ENCODE assay signal across 16 cellular contexts in the genomic region with DNA sequence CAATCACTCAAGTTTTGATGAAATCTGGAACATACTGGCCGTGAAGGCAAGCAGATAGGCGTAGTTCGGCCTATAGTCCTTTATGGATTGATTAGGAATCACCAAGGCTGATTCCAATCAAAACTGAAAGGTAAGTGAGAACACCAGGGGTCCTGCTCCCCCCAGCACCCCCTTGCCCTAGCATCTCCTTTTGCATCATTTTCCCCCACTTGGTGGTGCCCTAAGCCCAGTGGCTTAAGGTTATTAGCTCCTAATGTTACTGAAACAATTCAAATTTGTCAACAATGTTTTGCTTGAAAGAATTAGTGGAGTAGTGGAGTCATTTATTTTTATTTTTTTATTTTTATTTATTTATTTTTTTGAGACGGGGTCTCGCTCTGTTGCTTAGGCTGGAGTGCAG. TPM values are rescaled to one million over a fixed set of nuclear protein-coding genes. Genes with fewer than 3 reads are reported as not detected.
DNase-seq lines count a peak whose midpoint lies in the region; ATAC-seq and TF ChIP-seq lines count a peak whose summit lies in the region.
"Had no signal": no experiment of that assay in that cellular context is flagged by ENCODE, and none has a peak within 500 bp of the region (broad histone marks: within the 10 kb centered on the region; RNA-seq: fewer than 3 reads in every experiment).

No MANE protein-coding gene starts in this region.

- no peak overlapping the region for H3K4me3 ChIP-seq in epithelial cell of proximal tubule (ENCODE audit: low read depth, low read length)
- H3K4me3 ChIP-seq: BLaER1, heart right ventricle, prostate gland had no signal

- H3K27ac ChIP-seq in 22Rv1 = no peak overlapping the region
- H3K27ac ChIP-seq: BLaER1, heart right ventricle, prostate gland had no signal

- H3K36me3 Mint-ChIP-seq in activated naive CD8-positive, alpha-beta T cell treated with anti-CD3 and anti-CD28 coated beads for 36 hours = no peaks in the 10 kb centered on the region
- no peaks in the 10 kb centered on the region for H3K36me3 Mint-ChIP-seq in immature natural killer cell

- DNase-seq in GM10266 (ENCODE audit: extremely low spot score) (no peak), OCI-M1 (lab: John Stamatoyannopoulos, UW) (peak; percentile 38), epithelial cell of proximal tubule (ENCODE audit: low read depth) (no peak), immature natural killer cell (no peak)
- no peak for DNase-seq in activated naive CD8-positive, alpha-beta T cell treated with anti-CD3 and anti-CD28 coated beads for 36 hours
- DNase-seq: activated naive CD8-positive, alpha-beta T cell treated with anti-CD3 and anti-CD28 coated beads, Interleukin-2, amount 50 U/mL, for 24 hours; heart right ventricle; stimulated activated CD4-positive, alpha-beta T cell treated with anti-CD3 and anti-CD28 coated beads, Interleukin-4, amount 100 ng/mL, for 1 hour; stimulated activated naive CD4-positive, alpha-beta T cell treated with Interleukin-2 at 50 U/mL for 16 hours had no signal

- no peak overlapping the region for H3K4me3 Mint-ChIP-seq in activated naive CD8-positive, alpha-beta T cell treated with anti-CD3 and anti-CD28 coated beads for 36 hours
- no peak overlapping the region for H3K4me3 Mint-ChIP-seq in immature natural killer cell
- H3K4me3 Mint-ChIP-seq: activated naive CD8-positive, alpha-beta T cell treated with anti-CD3 and anti-CD28 coated beads, Interleukin-2, amount 50 U/mL, for 24 hours had no signal

- TF ChIP-seq CTCF in 22Rv1 (IDR thresholded peaks at IDR 0.05) = 0 out of 2 replicates have a peak, but pooled peaks have one; percentile 12
- peak; percentile 55 for TF ChIP-seq CTCF in GM10266 (IDR thresholded peaks at IDR 0.05; ENCODE audit: control insufficient read depth, insufficient read depth, low read depth, missing control alignments)
- TF ChIP-seq CTCF in epithelial cell of proximal tubule (conservative IDR thresholded peaks at IDR 0.05; ENCODE audit: low read depth, low read length) = peak; percentile 30

- peaks cover 13% of the 10 kb centered on the region for H3K27me3 Mint-ChIP-seq in activated naive CD8-positive, alpha-beta T cell treated with anti-CD3 and anti-CD28 coated beads for 36 hours
- H3K27me3 Mint-ChIP-seq in immature natural killer cell (ENCODE audit: low read depth in 3 of 3) = peaks cover 2 to 7% (median 4%) of the 10 kb centered on the region in 3 donors

- no peak overlapping the region for H3K27ac Mint-ChIP-seq in activated naive CD8-positive, alpha-beta T cell treated with anti-CD3 and anti-CD28 coated beads for 36 hours
- no peak overlapping the region for H3K27ac Mint-ChIP-seq in immature natural killer cell
- H3K27ac Mint-ChIP-seq: activated naive CD8-positive, alpha-beta T cell treated with anti-CD3 and anti-CD28 coated beads, Interleukin-2, amount 50 U/mL, for 24 hours had no signal

- H3K9me3 Mint-ChIP-seq in activated naive CD8-positive, alpha-beta T cell treated with anti-CD3 and anti-CD28 coated beads for 36 hours = no peaks in the 10 kb centered on the region
- H3K9me3 Mint-ChIP-seq in immature natural killer cell = no peaks in the 10 kb centered on the region
- H3K9me3 Mint-ChIP-seq: activated naive CD8-positive, alpha-beta T cell treated with anti-CD3 and anti-CD28 coated beads, Interleukin-2, amount 50 U/mL, for 24 hours had no signal

- H3K4me1 Mint-ChIP-seq in activated naive CD8-positive, alpha-beta T cell treated with anti-CD3 and anti-CD28 coated beads for 36 hours = peaks cover 3% of the 10 kb centered on the region
- no peaks in the 10 kb centered on the region for H3K4me1 Mint-ChIP-seq in immature natural killer cell

- ATAC-seq in HG03460 (IDR thresholded peaks at IDR 0.05; ENCODE audit: unreplicated experiment) (no peak), HG02852 (IDR thresholded peaks at IDR 0.05; ENCODE audit: unreplicated experiment) (no peak)
- ATAC-seq: activated naive CD8-positive, alpha-beta T cell treated with anti-CD3 and anti-CD28 coated beads, Interleukin-2, amount 50 U/mL, for 24 hours; heart right ventricle had no signal

RNA-seq across cellular contexts. Expression of gene SLFN14, which starts 4.9 kb away (rescaled TPM):
- total RNA-seq in epithelial cell of proximal tubule = not detected in 2 replicates
- total RNA-seq in activated naive CD8-positive, alpha-beta T cell treated with anti-CD3 and anti-CD28 coated beads for 36 hours = under 1 TPM; 0.10 to 0.14 TPM
- under 1 TPM in 2 of 3 donors, not detected in 1; 0.10 to 0.50 TPM for polyA plus RNA-seq in immature natural killer cell
- total RNA-seq: mesenteric fat pad; prostate gland; T-helper 2 cell treated with Interferon-gamma antibody and Interleukin-4, amounts not matched to agents 100 ng/mL and 5 ng/mL, for 36 hours had no signal
- polyA plus RNA-seq: heart right ventricle had no signal

RNA-seq across cellular contexts. Expression of gene SLFN12L, which starts 18.2 kb away (rescaled TPM):
- not detected in 2 replicates for total RNA-seq in epithelial cell of proximal tubule
- 10 to 100 TPM; 32.6 to 35.9 TPM for total RNA-seq in activated naive CD8-positive, alpha-beta T cell treated with anti-CD3 and anti-CD28 coated beads for 36 hours
- 10 to 100 TPM; 14.8 to 28.8 (median 27.4) TPM for polyA plus RNA-seq in immature natural killer cell

RNA-seq across cellular contexts. Expression of gene PEX12, which starts 22.7 kb away (rescaled TPM):
- 2.0 and 4.2 TPM in 2 replicates for total RNA-seq in epithelial cell of proximal tubule
- 1 to 10 TPM; 6.6 to 6.9 TPM for total RNA-seq in activated naive CD8-positive, alpha-beta T cell treated with anti-CD3 and anti-CD28 coated beads for 36 hours
- 1 to 10 TPM in 2 of 3 donors, not detected in 1; 1.7 to 2.0 TPM for polyA plus RNA-seq in immature natural killer cell

RNA-seq across cellular contexts. Expression of gene AP2B1, which starts 31.4 kb away (rescaled TPM):
- total RNA-seq in epithelial cell of proximal tubule = 134 and 142 TPM in 2 replicates
- 100 to 1,000 TPM; 147 to 150 TPM for total RNA-seq in activated naive CD8-positive, alpha-beta T cell treated with anti-CD3 and anti-CD28 coated beads for 36 hours
- 10 to 100 TPM; 43.7 to 79.9 (median 51.4) TPM for polyA plus RNA-seq in immature natural killer cell

Comparison
In these comparisons a context has a peak if more than half of its experiments do, and no peak if none do; other contexts are left out.
1. RNA of gene SLFN12L, which starts 18.2 kb away (total RNA-seq): 32.6 to 35.9 TPM in activated naive CD8-positive, alpha-beta T cell treated with anti-CD3 and anti-CD28 coated beads for 36 hours; not detected in epithelial cell of proximal tubule; every median in the first group is over 10 times any median in the second.
2. Peak in every context shown above with its lines, with median percentiles within 50 percentile points of each other: CTCF ChIP-seq.